In genomic region chr13:73945871-73946270, GRCh38 we compare ENCODE assay signal across 13 cellular contexts.
DNase-seq lines count a peak whose midpoint lies in the region; TF ChIP-seq lines count a peak whose summit lies in the region.
"Had no signal": no experiment of that assay in that cellular context is flagged by ENCODE, and none has a peak within 500 bp of the region (broad histone marks: within the 10 kb centered on the region; RNA-seq: fewer than 3 reads in every experiment).

No MANE protein-coding gene starts in this region.

- H3K23ac ChIP-seq in mesenchymal stem cell (ENCODE audit: low read length in 2 of 2) = no peak overlapping the region

- H3K27ac ChIP-seq in breast epithelium = no peak overlapping the region
- H3K27ac ChIP-seq in mesenchymal stem cell (ENCODE audit: low read length, poor library complexity, severe bottlenecking) = no peak overlapping the region
- H3K27ac ChIP-seq in transverse colon = peak overlapping the region in 3 of 4 donors; percentile 3 to 37 (median 29)
- H3K27ac ChIP-seq: left lung had no signal

- H3K4me1 Mint-ChIP-seq in MCF 10A (ENCODE audit: insufficient read depth, unreplicated experiment) (no peaks in the 10 kb centered on the region), chondrocyte (ENCODE audit: low read depth) (peaks cover 25% of the 10 kb centered on the region)

- peak; percentile 38 to 51 for DNase-seq in breast epithelium (ENCODE audit: low spot score in 2 of 2)
- DNase-seq in MCF 10A (ENCODE audit: unreplicated experiment) = no peak
- no peak for DNase-seq in chondrocyte (ENCODE audit: low spot score)
- DNase-seq in mesenchymal stem cell = no peak
- DNase-seq in transverse colon = no peak
- no peak for DNase-seq in NCI-H1436 treated with DMSO at 0.1 percent for 48 hours (lab: John Stamatoyannopoulos, UW)
- no peak for DNase-seq in ACHN
- no peak for DNase-seq in AG08396 (ENCODE audit: low spot score)
- DNase-seq: activated CD4-positive, alpha-beta T cell treated with anti-CD3 and anti-CD28 coated beads for 1 hour; erythroblast; left lung; SHP77 treated with DMSO at 0.1 percent for 48 hours; stimulated activated naive CD4-positive, alpha-beta T cell had no signal

- TF ChIP-seq CTCF in breast epithelium (IDR thresholded peaks at IDR 0.05) (no peak), MCF 10A (IDR thresholded peaks at IDR 0.05; ENCODE audit: unreplicated experiment) (no peak), chondrocyte (IDR thresholded peaks at IDR 0.05) (no peak), transverse colon (IDR thresholded peaks at IDR 0.05) (no peak)

- H2BK15ac ChIP-seq in mesenchymal stem cell (ENCODE audit: low read depth, poor library complexity, severe bottlenecking) = no peak overlapping the region

- no peak overlapping the region for H2BK5ac ChIP-seq in mesenchymal stem cell (ENCODE audit: low read depth, low read length, poor library complexity, severe bottlenecking)

- TF ChIP-seq EP300 in transverse colon (IDR thresholded peaks at IDR 0.05; ENCODE audit: low read depth) = no peak

- H3K9ac ChIP-seq in mesenchymal stem cell (ENCODE audit: low read length) = peak overlapping the region; percentile 56

- no peak overlapping the region for H2BK120ac ChIP-seq in mesenchymal stem cell (ENCODE audit: low read depth, low read length)

- no peak overlapping the region for H3K18ac ChIP-seq in mesenchymal stem cell (ENCODE audit: low read depth in 1 of 2, low read length in 2 of 2)

- in situ Hi-C loops in transverse colon (cut with MboI; ENCODE audit: low pct_ligation_motif_present in 1 of 4, low pct_unique_long_range_greater_than_20kb in 1 of 4, low sequenced_read_pairs in 3 of 4) = no loop called here
- in situ Hi-C loops in ACHN (cut with HindIII; ENCODE audit: low pct_ligation_motif_present, low pct_unique_long_range_greater_than_20kb, low sequenced_read_pairs) = no loop called here

- TF ChIP-seq POLR2A in breast epithelium (IDR thresholded peaks at IDR 0.05) = no peak
- TF ChIP-seq POLR2A in transverse colon (IDR thresholded peaks at IDR 0.05) = no peak

- H2AFZ ChIP-seq in mesenchymal stem cell (ENCODE audit: low read depth, low read length) = no peak overlapping the region

- H3K4ac ChIP-seq in mesenchymal stem cell (ENCODE audit: low read depth in 1 of 2, low read length in 2 of 2) = no peak overlapping the region

- H4K91ac ChIP-seq in mesenchymal stem cell (ENCODE audit: low read length) = no peak overlapping the region

- H3K4me3 Mint-ChIP-seq in MCF 10A (ENCODE audit: unreplicated experiment) (no peak overlapping the region), chondrocyte (ENCODE audit: unreplicated experiment) (no peak overlapping the region)

- H3K27ac Mint-ChIP-seq in MCF 10A (ENCODE audit: low read depth, unreplicated experiment) (no peak overlapping the region), chondrocyte (ENCODE audit: unreplicated experiment) (peak overlapping the region; percentile 71)

- H3K36me3 ChIP-seq in breast epithelium = no peaks in the 10 kb centered on the region
- H3K36me3 ChIP-seq in mesenchymal stem cell (ENCODE audit: control insufficient read depth in 1 of 2, insufficient read depth in 2 of 2, low read depth in 1 of 2, low read length in 2 of 2) = peaks cover 0 to 12% of the 10 kb centered on the region in 2 experiments
- no peaks in the 10 kb centered on the region for H3K36me3 ChIP-seq in transverse colon
- H3K36me3 ChIP-seq: left lung had no signal

- H3K4me2 ChIP-seq in mesenchymal stem cell (ENCODE audit: low read length, poor library complexity, severe bottlenecking) = no peak overlapping the region

- H2AK5ac ChIP-seq in mesenchymal stem cell (ENCODE audit: low read length, severe bottlenecking) = no peak overlapping the region

- H3K4me1 ChIP-seq in breast epithelium (peaks cover 0 to 5% of the 10 kb centered on the region in 2 donors), mesenchymal stem cell (ENCODE audit: control insufficient read depth, insufficient read depth, low read depth, low read length) (peaks cover 2% of the 10 kb centered on the region), transverse colon (peaks cover 0 to 6% (median 0%) of the 10 kb centered on the region in 4 donors)
- H3K4me1 ChIP-seq: left lung had no signal

- no peaks in the 10 kb centered on the region for H3K36me3 Mint-ChIP-seq in MCF 10A (ENCODE audit: insufficient read depth, unreplicated experiment)
- peaks cover 4% of the 10 kb centered on the region for H3K36me3 Mint-ChIP-seq in chondrocyte (ENCODE audit: low read depth)

- H3K27me3 Mint-ChIP-seq in MCF 10A (ENCODE audit: insufficient read depth, unreplicated experiment) (no peaks in the 10 kb centered on the region), chondrocyte (ENCODE audit: low read depth) (no peaks in the 10 kb centered on the region)

- no peak overlapping the region for H4K8ac ChIP-seq in mesenchymal stem cell (ENCODE audit: low read length)

- H2BK12ac ChIP-seq in mesenchymal stem cell (ENCODE audit: low read length in 2 of 2) = no peak overlapping the region

- H3K9me3 Mint-ChIP-seq in MCF 10A (ENCODE audit: unreplicated experiment) (no peaks in the 10 kb centered on the region), chondrocyte (ENCODE audit: low read depth) (no peaks in the 10 kb centered on the region)

- 97% methylated on average over 4 of the region's 5 CpGs for WGBS in mesenchymal stem cell
- 56 to 86% methylated on average over 3 to 5 of the region's 5 CpGs for WGBS in transverse colon (ENCODE audit: low coverage in 1 of 2), 2 donors

- H3K9me3 ChIP-seq in breast epithelium (no peaks in the 10 kb centered on the region), mesenchymal stem cell (ENCODE audit: control insufficient read depth, low read length) (no peaks in the 10 kb centered on the region), transverse colon (no peaks in the 10 kb centered on the region)
- H3K9me3 ChIP-seq: left lung had no signal

- H3K79me1 ChIP-seq in mesenchymal stem cell (replicated peaks; ENCODE audit: low read length, poor library complexity, severe bottlenecking) = peaks cover 18% of the 10 kb centered on the region

- H3K14ac ChIP-seq in mesenchymal stem cell (ENCODE audit: low read length in 2 of 2) = no peak overlapping the region

- no peak overlapping the region for H3K4me3 ChIP-seq in breast epithelium
- no peak overlapping the region for H3K4me3 ChIP-seq in mesenchymal stem cell (ENCODE audit: insufficient read depth in 1 of 2, low read depth in 1 of 2, low read length in 2 of 2)
- H3K4me3 ChIP-seq in transverse colon = no peak overlapping the region
- H3K4me3 ChIP-seq: left lung had no signal

- H3K27me3 ChIP-seq in breast epithelium (no peaks in the 10 kb centered on the region), mesenchymal stem cell (ENCODE audit: control insufficient read depth in 1 of 2, insufficient read depth in 1 of 2, low read length in 2 of 2) (no peaks in the 10 kb centered on the region), transverse colon (no peaks in the 10 kb centered on the region)
- H3K27me3 ChIP-seq: left lung had no signal

- CTCF ChIA-PET in MCF 10A (lab: Yijun Ruan, JAX) = interaction anchor here (0.9 to 2.6 kb wide), 2 partner anchors 22 to 341 kb away, joined by 4 to 9 read pairs; no protein-coding TSS in a partner anchor

- POLR2A ChIA-PET in MCF 10A (lab: Yijun Ruan, JAX) = interaction anchor here (0.7 kb wide), 1 partner anchor 207 kb away, joined by 6 read pairs; no protein-coding TSS in a partner anchor

- no TSS peak for BruUV-seq in MCF 10A (replicated peaks; lab: Mats Ljungman, UMichigan)

- intact Hi-C loops in breast epithelium (cut with DNase I; ENCODE audit: low total_unique reads) (no loop called here), MCF 10A (cut with micrococcal nuclease) (loop anchor here (1.0 kb wide), 1 partner anchor 341 kb away; no protein-coding TSS in a partner anchor), transverse colon (cut with DNase I; ENCODE audit: low total_unique reads) (no loop called here)

Comparison
In these comparisons a context has a peak if more than half of its experiments do, and no peak if none do; other contexts are left out.
1. DNase-seq: peak in breast epithelium (2 of 2); none in MCF 10A (single experiment), chondrocyte (single experiment), mesenchymal stem cell (single experiment), transverse colon (single experiment), NCI-H1436 treated with DMSO at 0.1 percent for 48 hours (single experiment), ACHN (single experiment) and AG08396 (single experiment).
2. H3K27ac ChIP-seq: peak in transverse colon (3 of 4); none in breast epithelium (0 of 2) and mesenchymal stem cell (single experiment).